In genomic region chr5:115553082-115553481, GRCh38 we compare ENCODE assay signal across 17 cellular contexts.
"Had no signal": no experiment of that assay in that cellular context is flagged by ENCODE, and none has a peak within 500 bp of the region (broad histone marks: within the 10 kb centered on the region; RNA-seq: fewer than 3 reads in every experiment).

No MANE protein-coding gene starts in this region.

- H3K36me3 ChIP-seq: pancreas, thoracic aorta had no signal

- H3K36me3 Mint-ChIP-seq: activated CD8-positive, alpha-beta memory T cell treated with anti-CD3 and anti-CD28 coated beads, Interleukin-2, amount 10 ng/mL, durations not matched to agents 7 days and 5 days; activated naive CD8-positive, alpha-beta T cell; natural killer cell; stimulated activated memory B cell treated with anti-CD40 and anti-IgM and Interleukin-4, amounts not matched to agents 10 μg/mL and 1 μg/mL and 100 μg/mL, for 72 hours; T-cell had no signal

- H3K27ac ChIP-seq: pancreas, thoracic aorta had no signal

- H3K27me3 ChIP-seq: pancreas had no signal

- DNase-seq: activated CD4-positive, alpha-beta memory T cell treated with anti-CD3 and anti-CD28 coated beads, Interleukin-2, amount 10 ng/mL, durations not matched to agents 7 days and 5 days; activated CD4-positive, alpha-beta T cell treated with anti-CD3 and anti-CD28 coated beads for 48 hours; activated CD4-positive, CD25-positive, alpha-beta regulatory T cell; activated CD8-positive, alpha-beta memory T cell treated with anti-CD3 and anti-CD28 coated beads, Interleukin-2, amount 10 ng/mL, durations not matched to agents 7 days and 5 days; amygdala; dermis blood vessel endothelial cell; effector memory CD8-positive, alpha-beta T cell; left cardiac atrium; natural killer cell; pancreas; stimulated activated CD4-positive, alpha-beta T cell treated with anti-CD3 and anti-CD28 coated beads, Interleukin-4, amount 100 ng/mL, for 4 hours; T-cell; T-helper 9 cell had no signal

- H3K4me1 Mint-ChIP-seq: stimulated activated memory B cell treated with anti-CD40 and anti-IgM and Interleukin-4, amounts not matched to agents 10 μg/mL and 1 μg/mL and 100 μg/mL, for 72 hours had no signal

- H3K4me3 ChIP-seq: pancreas, thoracic aorta had no signal

- H3K9me3 Mint-ChIP-seq: activated CD4-positive, alpha-beta memory T cell treated with anti-CD3 and anti-CD28 coated beads, Interleukin-2, amount 10 ng/mL, durations not matched to agents 7 days and 5 days; effector memory CD8-positive, alpha-beta T cell; natural killer cell; stimulated activated memory B cell treated with anti-CD40 and anti-IgM and Interleukin-4, amounts not matched to agents 10 μg/mL and 1 μg/mL and 100 μg/mL, for 72 hours had no signal

- H3K4me3 Mint-ChIP-seq: activated CD4-positive, alpha-beta memory T cell treated with anti-CD3 and anti-CD28 coated beads, Interleukin-2, amount 10 ng/mL, durations not matched to agents 7 days and 5 days; activated CD8-positive, alpha-beta memory T cell treated with anti-CD3 and anti-CD28 coated beads, Interleukin-2, amount 10 ng/mL, durations not matched to agents 7 days and 5 days; activated naive CD8-positive, alpha-beta T cell; effector memory CD8-positive, alpha-beta T cell; natural killer cell; stimulated activated memory B cell treated with anti-CD40 and anti-IgM and Interleukin-4, amounts not matched to agents 10 μg/mL and 1 μg/mL and 100 μg/mL, for 72 hours; T-cell had no signal

- H3K27ac Mint-ChIP-seq: activated CD4-positive, alpha-beta memory T cell treated with anti-CD3 and anti-CD28 coated beads, Interleukin-2, amount 10 ng/mL, durations not matched to agents 7 days and 5 days; activated CD8-positive, alpha-beta memory T cell treated with anti-CD3 and anti-CD28 coated beads, Interleukin-2, amount 10 ng/mL, durations not matched to agents 7 days and 5 days; activated naive CD8-positive, alpha-beta T cell; effector memory CD8-positive, alpha-beta T cell; natural killer cell; stimulated activated memory B cell treated with anti-CD40 and anti-IgM and Interleukin-4, amounts not matched to agents 10 μg/mL and 1 μg/mL and 100 μg/mL, for 72 hours; T-cell had no signal

- H3K27me3 Mint-ChIP-seq: activated naive CD8-positive, alpha-beta T cell; stimulated activated memory B cell treated with anti-CD40 and anti-IgM and Interleukin-4, amounts not matched to agents 10 μg/mL and 1 μg/mL and 100 μg/mL, for 72 hours had no signal

- ATAC-seq: activated CD8-positive, alpha-beta memory T cell treated with anti-CD3 and anti-CD28 coated beads, Interleukin-2, amount 10 ng/mL, durations not matched to agents 7 days and 5 days; effector memory CD8-positive, alpha-beta T cell; left cardiac atrium; natural killer cell; pancreas; sciatic nerve; stimulated activated memory B cell treated with anti-CD40 and anti-IgM and Interleukin-4, amounts not matched to agents 10 μg/mL and 1 μg/mL and 100 μg/mL, for 72 hours; T-cell had no signal

- H3K9me3 ChIP-seq: pancreas, thoracic aorta had no signal
